ENCODE assay signal across 8 cellular contexts in the genomic region with DNA sequence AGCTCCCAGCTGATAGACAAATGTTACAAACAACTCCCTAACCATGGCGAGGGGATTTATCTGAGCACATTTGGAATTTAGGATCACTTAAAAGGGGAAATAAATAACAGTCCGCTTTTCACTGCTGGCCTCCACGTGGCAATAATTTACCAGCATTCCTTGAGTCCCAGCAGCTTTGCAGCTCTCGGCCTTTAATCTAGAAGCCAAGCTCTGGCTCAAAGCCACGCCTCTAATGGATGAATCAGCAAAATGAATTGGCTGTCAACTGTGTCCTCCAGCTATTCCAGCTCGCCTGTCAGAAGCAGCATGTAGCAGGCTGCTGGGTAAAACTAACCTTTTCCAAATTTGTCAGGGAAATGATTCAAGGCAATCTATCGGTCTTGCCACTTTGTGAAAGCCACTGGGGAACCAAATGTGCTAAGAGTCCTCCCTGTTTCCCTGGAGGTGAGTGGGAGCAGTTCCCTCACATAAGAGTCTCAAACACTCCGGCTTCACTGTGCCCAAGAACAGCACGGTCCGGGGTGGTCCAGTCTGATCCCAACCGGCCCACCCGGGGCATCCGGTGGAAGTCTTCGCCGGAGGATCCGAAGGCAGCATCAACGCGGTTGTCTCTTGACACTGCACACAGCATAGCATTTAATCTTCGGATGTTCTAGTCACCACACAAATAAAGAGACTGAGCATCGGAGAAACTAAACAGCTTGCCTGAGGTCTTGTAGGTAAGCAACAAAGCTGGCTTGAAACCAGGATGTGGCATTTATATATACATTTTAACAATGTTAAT.
DNase-seq lines count a peak whose midpoint lies in the region; ATAC-seq, FAIRE-seq and TF ChIP-seq lines count a peak whose summit lies in the region.

No MANE protein-coding gene starts in this region.

- H3K9me3 ChIP-seq in astrocyte (ENCODE audit: insufficient read depth, low read depth, low read length): no peaks in the 10 kb centered on the region

- H3K4me1 Mint-ChIP-seq in astrocyte (ENCODE audit: low read depth, unreplicated experiment): peaks cover 39% of the 10 kb centered on the region

- FAIRE-seq in astrocyte (lab: Jason Lieb, UNC): peak; percentile 100

- no peaks in the 10 kb centered on the region for H3K27me3 Mint-ChIP-seq in astrocyte (ENCODE audit: low read depth, unreplicated experiment)

- H3K79me2 ChIP-seq in astrocyte (ENCODE audit: insufficient read depth, low read length): no peaks in the 10 kb centered on the region

- peak overlapping the region; percentile 73 for H3K9ac ChIP-seq in astrocyte (ENCODE audit: low read length)

- peak overlapping the region; percentile 45 for H3K4me3 ChIP-seq in astrocyte (ENCODE audit: insufficient read depth, low read depth, low read length)

- TF ChIP-seq CTCF in astrocyte (IDR thresholded peaks at IDR 0.05; ENCODE audit: insufficient read depth, low read depth, low read length): no peak

- H3K27ac Mint-ChIP-seq in astrocyte (ENCODE audit: unreplicated experiment): peak overlapping the region; percentile 91

- no peaks in the 10 kb centered on the region for H3K27me3 ChIP-seq in astrocyte (ENCODE audit: insufficient read depth, low read length)

- peaks cover 3% of the 10 kb centered on the region for H3K36me3 ChIP-seq in astrocyte (ENCODE audit: insufficient read depth, low read length)

- peak overlapping the region; percentile 76 for H3K27ac ChIP-seq in astrocyte (ENCODE audit: low read depth, low read length)

- H4K20me1 ChIP-seq in astrocyte (ENCODE audit: insufficient read depth, low read length): no peaks in the 10 kb centered on the region

- intact Hi-C loops in left cardiac atrium (cut with DNase I): no loop called here

- H3K36me3 Mint-ChIP-seq in astrocyte (ENCODE audit: low read depth, unreplicated experiment): peaks cover 5% of the 10 kb centered on the region

- peak overlapping the region; percentile 50 for H2AFZ ChIP-seq in astrocyte (ENCODE audit: low read depth, low read length)

- ATAC-seq in left cardiac atrium (peak; percentile 85 to 96), GM18858 (IDR thresholded peaks at IDR 0.05; ENCODE audit: unreplicated experiment) (no peak)
- no peak for ATAC-seq in stimulated activated naive CD8-positive, alpha-beta T cell treated with anti-CD3 and anti-CD28 coated beads, Interleukin-15, Interleukin-2, amounts not matched to agents 100 U/mL and 50 U/mL, for 24 hours

- H3K4me2 ChIP-seq in astrocyte (ENCODE audit: low read length): peak overlapping the region; percentile 81

- no peaks in the 10 kb centered on the region for H3K9me3 Mint-ChIP-seq in astrocyte (ENCODE audit: unreplicated experiment)

- peaks cover 20% of the 10 kb centered on the region for H3K4me1 ChIP-seq in astrocyte (ENCODE audit: insufficient read depth, low read length)

- H3K4me3 Mint-ChIP-seq in astrocyte (ENCODE audit: unreplicated experiment): no peak overlapping the region

- DNase-seq in C1 segment of cervical spinal cord (lab: John Stamatoyannopoulos, UW) (peak in 13 of 14 donors; percentile 19 to 85 (median 70)), NCI-H146 (lab: John Stamatoyannopoulos, UW) (peak; percentile 59), astrocyte (ENCODE audit: low read depth) (peak; percentile 94), left cardiac atrium (peak; percentile 87), putamen (ENCODE audit: low spot score) (peak; percentile 86), DMS79 (lab: John Stamatoyannopoulos, UW) (no peak)
- no peak for DNase-seq in stimulated activated naive CD8-positive, alpha-beta T cell treated with anti-CD3 and anti-CD28 coated beads, Interleukin-15, Interleukin-2, amounts not matched to agents 100 U/mL and 50 U/mL, for 24 hours

Comparison
In these comparisons a context has a peak if more than half of its experiments do, and no peak if none do; other contexts are left out.
1. DNase-seq: peak in C1 segment of cervical spinal cord (13 of 14), NCI-H146 (single experiment), astrocyte (single experiment), left cardiac atrium (single experiment) and putamen (single experiment); none in DMS79 (single experiment) and stimulated activated naive CD8-positive, alpha-beta T cell treated with anti-CD3 and anti-CD28 coated beads, Interleukin-15, Interleukin-2, amounts not matched to agents 100 U/mL and 50 U/mL, for 24 hours (single experiment).
2. ATAC-seq: peak in left cardiac atrium (2 of 2); none in GM18858 (single experiment) and stimulated activated naive CD8-positive, alpha-beta T cell treated with anti-CD3 and anti-CD28 coated beads, Interleukin-15, Interleukin-2, amounts not matched to agents 100 U/mL and 50 U/mL, for 24 hours (single experiment).